ENCODE assay signal across 1 cellular context in genomic region chr12:123365141-123365917, GRCh38.
TF ChIP-seq lines count a peak whose summit lies in the region.

No MANE protein-coding gene starts in this region.

TF ChIP-seq in K562, 482 proteins besides CTCF, POLR2A, EP300 and RAD21 (continued from another document and continues in another):
- TF ChIP-seq ZNF318 (IDR thresholded peaks at IDR 0.05; ENCODE audit: borderline replicate concordance in 1 of 2, low read depth in 1 of 2) (no peak), RFX7 (CRISPR knock-in tag; IDR thresholded peaks at IDR 0.05) (no peak), HMBOX1 (IDR thresholded peaks at IDR 0.05) (peak; percentile 89), TAL1 (IDR thresholded peaks at IDR 0.05) (no peak), ESRRA (IDR thresholded peaks at IDR 0.05; ENCODE audit: borderline replicate concordance, low read depth) (0 out of 2 replicates have a peak, but pooled peaks have one; percentile 52), DDX20 (tag; IDR thresholded peaks at IDR 0.05; ENCODE audit: low read depth) (no peak), ZNF347 (CRISPR knock-in tag; IDR thresholded peaks at IDR 0.05; ENCODE audit: low read depth) (no peak), CBFA2T2 (conservative IDR thresholded peaks at IDR 0.05) (peak; percentile 94), ZNF696 (CRISPR knock-in tag; conservative IDR thresholded peaks at IDR 0.05) (no peak), IRF2 (CRISPR knock-in tag; IDR thresholded peaks at IDR 0.05) (no peak), HBP1 (CRISPR knock-in tag; IDR thresholded peaks at IDR 0.05) (peak; percentile 47; the same call in 1 of the 2 replicates), KAT2B (IDR thresholded peaks at IDR 0.05; ENCODE audit: low read depth, low read length) (no peak), FOXM1 (IDR thresholded peaks at IDR 0.05; ENCODE audit: low read depth) (peak; percentile 30; the same call in 1 of the 2 replicates), FOXM1 (CRISPR knock-in tag; IDR thresholded peaks at IDR 0.05; ENCODE audit: low read depth) (no peak), KDM5B (IDR thresholded peaks at IDR 0.05; ENCODE audit: insufficient replicate concordance, low read depth, low read length) (peak; percentile 69), ZNF354B (CRISPR knock-in tag; IDR thresholded peaks at IDR 0.05) (no peak), ZNF384 (IDR thresholded peaks at IDR 0.05; ENCODE audit: low read depth, low read length) (no peak), EP400 (IDR thresholded peaks at IDR 0.05) (peak; percentile 69), SNIP1 (IDR thresholded peaks at IDR 0.05; ENCODE audit: low read depth) (no peak), ARID3B (CRISPR knock-in tag; IDR thresholded peaks at IDR 0.05; ENCODE audit: borderline replicate concordance) (no peak), CBX3 (IDR thresholded peaks at IDR 0.05; ENCODE audit: borderline replicate concordance in 1 of 2, low read length in 2 of 2) (0 out of 3 replicates have a peak, but pooled peaks of 1 of the 2 experiments have one; percentile 51), PML (IDR thresholded peaks at IDR 0.05; ENCODE audit: low read length) (peak; percentile 82; the same call in 1 of the 2 replicates), DEAF1 (CRISPR knock-in tag; IDR thresholded peaks at IDR 0.05) (0 out of 2 replicates have a peak, but pooled peaks have one; percentile 22), ZNF57 (CRISPR knock-in tag; IDR thresholded peaks at IDR 0.05) (no peak), ZNF224 (CRISPR knock-in tag; IDR thresholded peaks at IDR 0.05) (no peak), HNRNPH1 (optimal IDR thresholded peaks at IDR 0.05; ENCODE audit: low read depth, low read length) (no peak), ZNF668 (CRISPR knock-in tag; IDR thresholded peaks at IDR 0.05) (no peak), ETV6 (IDR thresholded peaks at IDR 0.05; ENCODE audit: borderline replicate concordance in 1 of 2, low read depth in 2 of 2, low read length in 1 of 2) (peak in 1 of 2 experiments; percentile 22; a peak in 1 of 4 replicates), ETV6 (CRISPR knock-in tag; IDR thresholded peaks at IDR 0.05; ENCODE audit: borderline replicate concordance) (no peak), PURB (CRISPR knock-in tag; IDR thresholded peaks at IDR 0.05; ENCODE audit: low read depth) (no peak), FOXO4 (CRISPR knock-in tag; IDR thresholded peaks at IDR 0.05) (no peak), ZBTB2 (IDR thresholded peaks at IDR 0.05) (peak; percentile 96), ZNF174 (CRISPR knock-in tag; IDR thresholded peaks at IDR 0.05) (no peak), NCOA4 (IDR thresholded peaks at IDR 0.05; ENCODE audit: partially characterized antibody) (no peak), FOXK1 (CRISPR knock-in tag; IDR thresholded peaks at IDR 0.05; ENCODE audit: borderline replicate concordance) (no peak), ZNF449 (CRISPR knock-in tag; IDR thresholded peaks at IDR 0.05) (no peak), GTF2B (IDR thresholded peaks at IDR 0.05; ENCODE audit: extremely low read depth, insufficient read length) (no peak), ELK1 (CRISPR knock-in tag; IDR thresholded peaks at IDR 0.05) (no peak), HDGF (IDR thresholded peaks at IDR 0.05) (peak; percentile 79), SAFB2 (IDR thresholded peaks at IDR 0.05; ENCODE audit: borderline replicate concordance, low read depth, low read length, severe bottlenecking) (no peak), SMARCB1 (IDR thresholded peaks at IDR 0.05; ENCODE audit: insufficient read length, low read depth) (no peak), TBP (optimal IDR thresholded peaks at IDR 0.05; ENCODE audit: low read depth, low read length) (peak; percentile 80)
